Comparison of ENCODE assay signal across 2 cellular contexts in genomic region chr7:103955985-103956384, GRCh38.
TF ChIP-seq lines count a peak whose summit lies in the region.

No MANE protein-coding gene starts in this region.

TF ChIP-seq in HepG2, 621 proteins besides CTCF, POLR2A, EP300 and RAD21 (continues in another document):
- TF ChIP-seq PHF21A (CRISPR knock-in tag; IDR thresholded peaks at IDR 0.05), result no peak
- no peak for TF ChIP-seq ZKSCAN1 (IDR thresholded peaks at IDR 0.05; ENCODE audit: low read length)
- TF ChIP-seq HMG20B (CRISPR knock-in tag; conservative IDR thresholded peaks at IDR 0.05), result no peak
- no peak for TF ChIP-seq AHDC1 (CRISPR knock-in tag; IDR thresholded peaks at IDR 0.05; ENCODE audit: borderline replicate concordance)
- TF ChIP-seq ZNF282 (IDR thresholded peaks at IDR 0.05; ENCODE audit: partially characterized antibody), result no peak
- no peak for TF ChIP-seq CREB3 (CRISPR knock-in tag; IDR thresholded peaks at IDR 0.05)
- TF ChIP-seq SMARCE1 (IDR thresholded peaks at IDR 0.05; ENCODE audit: borderline replicate concordance), result no peak
- no peak for TF ChIP-seq KAT7 (CRISPR knock-in tag; IDR thresholded peaks at IDR 0.05; ENCODE audit: borderline replicate concordance)
- TF ChIP-seq ZBTB7B (CRISPR knock-in tag; IDR thresholded peaks at IDR 0.05), result no peak
- no peak for TF ChIP-seq MZF1 (CRISPR knock-in tag; IDR thresholded peaks at IDR 0.05; ENCODE audit: borderline replicate concordance)
- TF ChIP-seq ZNF280D (CRISPR knock-in tag; IDR thresholded peaks at IDR 0.05), result no peak
- no peak for TF ChIP-seq JUND (CRISPR knock-in tag; IDR thresholded peaks at IDR 0.05)
- no peak for TF ChIP-seq MXD4 (CRISPR knock-in tag; IDR thresholded peaks at IDR 0.05)
- no peak for TF ChIP-seq ZNF275 (CRISPR knock-in tag; IDR thresholded peaks at IDR 0.05; ENCODE audit: borderline replicate concordance)

TF ChIP-seq in WTC11, 78 proteins besides CTCF, POLR2A, EP300 and RAD21:
- TF ChIP-seq NFE2L1 (CRISPR knock-in tag; IDR thresholded peaks at IDR 0.05) (no peak), ZNF121 (CRISPR knock-in tag; IDR thresholded peaks at IDR 0.05) (no peak), CREM (CRISPR knock-in tag; IDR thresholded peaks at IDR 0.05) (no peak), ZNF281 (CRISPR knock-in tag; IDR thresholded peaks at IDR 0.05) (no peak), CBFB (CRISPR knock-in tag; IDR thresholded peaks at IDR 0.05; ENCODE audit: low read depth) (no peak), RORB (CRISPR knock-in tag; IDR thresholded peaks at IDR 0.05) (no peak), ZNF423 (CRISPR knock-in tag; IDR thresholded peaks at IDR 0.05) (no peak), ZMAT4 (CRISPR knock-in tag; IDR thresholded peaks at IDR 0.05) (no peak), SOX15 (CRISPR knock-in tag; IDR thresholded peaks at IDR 0.05) (no peak), AFF4 (CRISPR knock-in tag; IDR thresholded peaks at IDR 0.05; ENCODE audit: borderline replicate concordance) (no peak), SMAD3 (CRISPR knock-in tag; IDR thresholded peaks at IDR 0.05; ENCODE audit: borderline replicate concordance) (no peak), ZBTB21 (CRISPR knock-in tag; IDR thresholded peaks at IDR 0.05; ENCODE audit: borderline replicate concordance) (no peak), USF1 (CRISPR knock-in tag; IDR thresholded peaks at IDR 0.05) (no peak)
